ENCODE assay signal across 28 cellular contexts in genomic region chr14:64400829-64401459, GRCh38. TPM values are rescaled to one million over a fixed set of nuclear protein-coding genes. Genes with fewer than 3 reads are reported as not detected.
DNase-seq lines count a peak whose midpoint lies in the region; ATAC-seq, FAIRE-seq and TF ChIP-seq lines count a peak whose summit lies in the region.
"Had no signal": no experiment of that assay in that cellular context is flagged by ENCODE, and none has a peak within 500 bp of the region (broad histone marks: within the 10 kb centered on the region; RNA-seq: fewer than 3 reads in every experiment).

No MANE protein-coding gene starts in this region.

- no peaks in the 10 kb centered on the region for H3K9me3 Mint-ChIP-seq in activated CD8-positive, alpha-beta T cell treated with anti-CD3 and anti-CD28 coated beads, Interleukin-2, amount 10 ng/mL, durations not matched to agents 7 days and 5 days (ENCODE audit: insufficient read depth)
- no peaks in the 10 kb centered on the region for H3K9me3 Mint-ChIP-seq in activated CD8-positive, alpha-beta T cell treated with anti-CD3 and anti-CD28 coated beads for 36 hours
- H3K9me3 Mint-ChIP-seq: activated naive CD4-positive, alpha-beta T cell treated with anti-CD3 and anti-CD28 coated beads for 36 hours; activated T-cell treated with anti-CD3 and anti-CD28 coated beads, Interleukin-2, amount 50 U/mL, for 72 hours; CD8-positive, alpha-beta T cell; naive thymus-derived CD8-positive, alpha-beta T cell; stimulated activated naive CD8-positive, alpha-beta T cell treated with anti-CD3 and anti-CD28 coated beads, Interleukin-15, Interleukin-2, amounts not matched to agents 100 ng/mL and 50 ng/mL, for 24 hours had no signal

- FAIRE-seq in K562 (lab: Jason Lieb, UNC) = no peak
- no peak for FAIRE-seq in pancreas (lab: Jason Lieb, UNC)
- FAIRE-seq: colon, H54, small intestine had no signal

- no peak for TF ChIP-seq RAD21 in K562 (CRISPR knock-in tag; conservative IDR thresholded peaks at IDR 0.05 in 1 of 2, IDR thresholded peaks at IDR 0.05 in 1 of 2)

- no peaks in the 10 kb centered on the region; the same call in 1 of the 2 replicates for H4K20me1 ChIP-seq in K562 (replicated peaks; ENCODE audit: control insufficient read depth, insufficient read depth, low read length)

- no peak for TF ChIP-seq EP300 in K562 (IDR thresholded peaks at IDR 0.05; ENCODE audit: low read length)

- H3K27ac ChIP-seq in K562 (ENCODE audit: extremely low read depth, low read depth, low read length) (no peak overlapping the region), pancreas (no peak overlapping the region)
- H3K27ac ChIP-seq: brain microvascular endothelial cell, foreskin keratinocyte, SK-N-MC, thoracic aorta had no signal

- no peak overlapping the region for H3K4me2 ChIP-seq in K562 (ENCODE audit: insufficient read depth, low read length)

- BruUV-seq in K562 (replicated peaks; lab: Mats Ljungman, UMichigan) = TSS peak; percentile 27

- POLR2A ChIA-PET in activated CD8-positive, alpha-beta T cell treated with anti-CD3 and anti-CD28 coated beads, Interleukin-2, amount 10 ng/mL, durations not matched to agents 7 days and 5 days (lab: Charles Lee) = interaction anchor here (4.6 kb wide), 1 partner anchor 13 kb away, joined by 20 read pairs; the partner anchor contains the start of gene MTHFD1
- POLR2A ChIA-PET in activated CD8-positive, alpha-beta T cell treated with anti-CD3 and anti-CD28 coated beads for 36 hours (lab: Charles Lee) = interaction anchor here (0.7 kb wide), 1 partner anchor 59 kb away, joined by 4 read pairs; no protein-coding TSS in a partner anchor
- POLR2A ChIA-PET in K562 (lab: Yijun Ruan, JAX) = interaction anchor here (1.6 to 2.5 kb wide), 2 partner anchors 9 to 13 kb away, joined by 4 to 8 read pairs; partner anchors contain the start of gene MTHFD1

- 95% methylated on average over 6 of the region's 6 CpGs for WGBS in K562 (ENCODE audit: insufficient coverage, low coverage, missing lambda C conversion rate)
- 89 to 95% methylated on average over 6 of the region's 6 CpGs for WGBS in pancreas, 2 donors

- peaks cover 10% of the 10 kb centered on the region for H3K4me1 Mint-ChIP-seq in activated CD8-positive, alpha-beta T cell treated with anti-CD3 and anti-CD28 coated beads, Interleukin-2, amount 10 ng/mL, durations not matched to agents 7 days and 5 days (ENCODE audit: low read depth)
- peaks cover 11% of the 10 kb centered on the region for H3K4me1 Mint-ChIP-seq in activated CD8-positive, alpha-beta T cell treated with anti-CD3 and anti-CD28 coated beads for 36 hours (ENCODE audit: low read depth)

- H3K36me3 ChIP-seq in K562 (ENCODE audit: control insufficient read depth, insufficient read depth, low read length) = peaks cover 47% of the 10 kb centered on the region
- H3K36me3 ChIP-seq in pancreas = no peaks in the 10 kb centered on the region
- H3K36me3 ChIP-seq: brain microvascular endothelial cell had no signal

- in situ Hi-C loops in K562 (cut with MboI) = no loop called here

- no peak overlapping the region for H3K4me3 ChIP-seq in K562
- no peak overlapping the region for H3K4me3 ChIP-seq in pancreas
- H3K4me3 ChIP-seq: SK-N-MC, thoracic aorta had no signal

- DNase-seq in activated CD8-positive, alpha-beta T cell treated with anti-CD3 and anti-CD28 coated beads, Interleukin-2, amount 10 ng/mL, durations not matched to agents 7 days and 5 days = no peak
- no peak for DNase-seq in activated CD8-positive, alpha-beta T cell treated with anti-CD3 and anti-CD28 coated beads for 36 hours
- DNase-seq in K562 (ENCODE audit: extremely low read depth in 1 of 4, low spot score in 3 of 4) = no peak
- DNase-seq in left ventricle myocardium superior = no peak
- DNase-seq in pons (ENCODE audit: low spot score) = peak; percentile 18
- no peak for DNase-seq in NCI-H2171 (lab: John Stamatoyannopoulos, UW)
- DNase-seq in pancreas = no peak
- DNase-seq in iPS-NIHi7 (ENCODE audit: extremely low spot score) = no peak
- DNase-seq: 8988T; activated CD4-positive, alpha-beta T cell treated with anti-CD3 and anti-CD28 coated beads for 4 hours; activated naive CD4-positive, alpha-beta T cell treated with anti-CD3 and anti-CD28 coated beads for 36 hours; activated T-cell treated with anti-CD3 and anti-CD28 coated beads, Interleukin-2, amount 50 U/mL, for 72 hours; brain microvascular endothelial cell; CD8-positive, alpha-beta T cell; effector CD4-positive, alpha-beta T cell; foreskin keratinocyte; KBM-7; MM.1S; naive thymus-derived CD8-positive, alpha-beta T cell; NCI-H1417; NCI-H2081; occipital lobe; small intestine had no signal

- no peaks in the 10 kb centered on the region for H3K27me3 ChIP-seq in K562 (ENCODE audit: control insufficient read depth in 2 of 2, insufficient read depth in 2 of 2, low read length in 2 of 2)
- no peaks in the 10 kb centered on the region for H3K27me3 ChIP-seq in pancreas
- H3K27me3 ChIP-seq: brain microvascular endothelial cell, foreskin keratinocyte had no signal

- no peaks in the 10 kb centered on the region for H3K9me1 ChIP-seq in K562 (ENCODE audit: control insufficient read depth, insufficient read depth, low read length)

- no peak overlapping the region for H3K9ac ChIP-seq in K562 (ENCODE audit: insufficient read depth in 1 of 2, low read depth in 2 of 2, low read length in 2 of 2)

- no peak overlapping the region for H2AFZ ChIP-seq in K562 (ENCODE audit: low read depth, low read length)

- no peaks in the 10 kb centered on the region for H3K27me3 Mint-ChIP-seq in activated CD8-positive, alpha-beta T cell treated with anti-CD3 and anti-CD28 coated beads, Interleukin-2, amount 10 ng/mL, durations not matched to agents 7 days and 5 days (ENCODE audit: low read depth)
- no peaks in the 10 kb centered on the region for H3K27me3 Mint-ChIP-seq in activated CD8-positive, alpha-beta T cell treated with anti-CD3 and anti-CD28 coated beads for 36 hours
- H3K27me3 Mint-ChIP-seq: naive thymus-derived CD8-positive, alpha-beta T cell; stimulated activated naive CD8-positive, alpha-beta T cell treated with anti-CD3 and anti-CD28 coated beads, Interleukin-15, Interleukin-2, amounts not matched to agents 100 ng/mL and 50 ng/mL, for 24 hours had no signal

- TF ChIP-seq POLR2A in K562 (conservative IDR thresholded peaks at IDR 0.05) = no peak

- CTCF ChIA-PET in activated CD8-positive, alpha-beta T cell treated with anti-CD3 and anti-CD28 coated beads, Interleukin-2, amount 10 ng/mL, durations not matched to agents 7 days and 5 days (lab: Charles Lee) = interaction anchor here (0.9 to 1.2 kb wide), 4 partner anchors 9 to 63 kb away, joined by 3 to 4 read pairs (median 4); no protein-coding TSS in a partner anchor
- CTCF ChIA-PET in activated CD8-positive, alpha-beta T cell treated with anti-CD3 and anti-CD28 coated beads for 36 hours (lab: Charles Lee) = interaction anchor here (0.7 to 3.3 kb wide), 6 partner anchors 8 to 78 kb away, joined by 3 to 10 read pairs (median 3); no protein-coding TSS in a partner anchor
- CTCF ChIA-PET in K562 (lab: Yijun Ruan, JAX; ENCODE audit: low intra/inter-chr PET ratio) = no interaction called here

- H3K9me3 ChIP-seq in K562 (replicated peaks; ENCODE audit: control insufficient read depth, insufficient read depth, low read depth, low read length) (no peaks in the 10 kb centered on the region), pancreas (no peaks in the 10 kb centered on the region)
- H3K9me3 ChIP-seq: thoracic aorta had no signal

- TF ChIP-seq CTCF in activated CD8-positive, alpha-beta T cell treated with anti-CD3 and anti-CD28 coated beads for 36 hours (IDR thresholded peaks at IDR 0.05) = no peak
- TF ChIP-seq CTCF in K562 (IDR thresholded peaks at IDR 0.05 in 2 of 3, conservative IDR thresholded peaks at IDR 0.05 in 1 of 3; ENCODE audit: insufficient read depth in 2 of 3, low read depth in 1 of 3, low read length in 3 of 3) (no peak), pancreas (IDR thresholded peaks at IDR 0.05) (no peak)

- intact Hi-C loops in activated CD8-positive, alpha-beta T cell treated with anti-CD3 and anti-CD28 coated beads for 36 hours (cut with micrococcal nuclease) = no loop called here
- intact Hi-C loops in K562 (cut with micrococcal nuclease) = no loop called here
- intact Hi-C loops in left ventricle myocardium superior (cut with micrococcal nuclease) = no loop called here
- intact Hi-C loops in pancreas (cut with DNase I) = no loop called here

- peak overlapping the region; percentile 16 for H3K27ac Mint-ChIP-seq in activated CD8-positive, alpha-beta T cell treated with anti-CD3 and anti-CD28 coated beads, Interleukin-2, amount 10 ng/mL, durations not matched to agents 7 days and 5 days
- no peak overlapping the region for H3K27ac Mint-ChIP-seq in activated CD8-positive, alpha-beta T cell treated with anti-CD3 and anti-CD28 coated beads for 36 hours
- H3K27ac Mint-ChIP-seq: activated naive CD4-positive, alpha-beta T cell treated with anti-CD3 and anti-CD28 coated beads for 36 hours; activated T-cell treated with anti-CD3 and anti-CD28 coated beads, Interleukin-2, amount 50 U/mL, for 72 hours; CD8-positive, alpha-beta T cell; stimulated activated naive CD8-positive, alpha-beta T cell treated with anti-CD3 and anti-CD28 coated beads, Interleukin-15, Interleukin-2, amounts not matched to agents 100 ng/mL and 50 ng/mL, for 24 hours had no signal

- H3K36me3 Mint-ChIP-seq in activated CD8-positive, alpha-beta T cell treated with anti-CD3 and anti-CD28 coated beads, Interleukin-2, amount 10 ng/mL, durations not matched to agents 7 days and 5 days (ENCODE audit: low read depth) = peaks cover 42% of the 10 kb centered on the region
- peaks cover 40% of the 10 kb centered on the region for H3K36me3 Mint-ChIP-seq in activated CD8-positive, alpha-beta T cell treated with anti-CD3 and anti-CD28 coated beads for 36 hours (ENCODE audit: low read depth)

- H3K4me1 ChIP-seq in K562 (replicated peaks in 1 of 2; ENCODE audit: control insufficient read depth in 2 of 2, insufficient read depth in 2 of 2, low read length in 2 of 2) (no peaks in the 10 kb centered on the region), pancreas (peaks cover 0 to 6% (median 0%) of the 10 kb centered on the region in 3 donors)
- H3K4me1 ChIP-seq: foreskin keratinocyte had no signal

- peaks cover 59% of the 10 kb centered on the region for H3K79me2 ChIP-seq in K562 (ENCODE audit: control insufficient read depth, insufficient read depth, low read length)

- ATAC-seq in activated CD8-positive, alpha-beta T cell treated with anti-CD3 and anti-CD28 coated beads, Interleukin-2, amount 10 ng/mL, durations not matched to agents 7 days and 5 days = no peak
- no peak for ATAC-seq in activated CD8-positive, alpha-beta T cell treated with anti-CD3 and anti-CD28 coated beads for 36 hours
- ATAC-seq in K562 = no peak
- ATAC-seq in left ventricle myocardium superior = peak; percentile 69
- no peak for ATAC-seq in pancreas
- ATAC-seq: activated T-cell treated with anti-CD3 and anti-CD28 coated beads, Interleukin-2, amount 50 U/mL, for 72 hours; CD8-positive, alpha-beta T cell; foreskin keratinocyte; naive thymus-derived CD8-positive, alpha-beta T cell had no signal

- H3K4me3 Mint-ChIP-seq in activated CD8-positive, alpha-beta T cell treated with anti-CD3 and anti-CD28 coated beads, Interleukin-2, amount 10 ng/mL, durations not matched to agents 7 days and 5 days = no peak overlapping the region
- H3K4me3 Mint-ChIP-seq in activated CD8-positive, alpha-beta T cell treated with anti-CD3 and anti-CD28 coated beads for 36 hours = no peak overlapping the region
- H3K4me3 Mint-ChIP-seq: activated naive CD4-positive, alpha-beta T cell treated with anti-CD3 and anti-CD28 coated beads for 36 hours; activated T-cell treated with anti-CD3 and anti-CD28 coated beads, Interleukin-2, amount 50 U/mL, for 72 hours; CD8-positive, alpha-beta T cell; naive thymus-derived CD8-positive, alpha-beta T cell; stimulated activated naive CD8-positive, alpha-beta T cell treated with anti-CD3 and anti-CD28 coated beads, Interleukin-15, Interleukin-2, amounts not matched to agents 100 ng/mL and 50 ng/mL, for 24 hours had no signal

RNA-seq across cellular contexts. Expression of gene MTHFD1, which starts 12.8 kb away (rescaled TPM):
- 100 to 1,000 TPM; 231 to 238 TPM for total RNA-seq in activated CD8-positive, alpha-beta T cell treated with anti-CD3 and anti-CD28 coated beads, Interleukin-2, amount 10 ng/mL, durations not matched to agents 7 days and 5 days
- total RNA-seq in activated CD8-positive, alpha-beta T cell treated with anti-CD3 and anti-CD28 coated beads for 36 hours = 100 to 1,000 TPM; 237 to 241 TPM
- total RNA-seq in K562 (2011; cell fraction: chromatin; rRNA removed; ENCODE audit: low replicate concordance) = 169 and 171 TPM in 2 replicates
- 83.2 and 83.8 TPM in 2 replicates for total RNA-seq in K562 (2011; cell fraction: nucleolus; rRNA removed)
- 85.4 and 89.0 TPM in 2 replicates for total RNA-seq in K562 (2011; cell fraction: nucleoplasm; rRNA removed)
- total RNA-seq in K562 (2014; rRNA removed) (93.9 and 117 TPM in 2 replicates), K562 (2014; rRNA removed; fragmentation: Illumina TruSeq; extraction: Trizol) (81.4 and 85.0 TPM in 2 replicates), K562 (2015; rRNA removed; fragmentation: Illumina TruSeq; extraction: Trizol) (79.2 and 82.3 TPM in 2 replicates), K562 (2021) (158 and 161 TPM in 2 replicates), left ventricle myocardium superior (60.6 TPM), pancreas (10 to 100 TPM; 31.6 to 53.9 (median 40.3) TPM)
- polyA plus RNA-seq in K562 (2011; rRNA removed) (58.4 and 66.7 TPM in 2 replicates), K562 (2014; fragmentation: Illumina TruSeq; extraction: Trizol) (130 and 153 TPM in 2 replicates), K562 (2014; fragmentation: Nextera tagmentation; extraction: Ambion mirVana) (100 to 1,000 TPM in 1 of 2 experiments, 10 to 100 TPM in 1; 90.9 to 147 TPM), K562 (2014; rRNA removed) (84.6 and 98.8 TPM in 2 replicates), pancreas (10 to 100 TPM; 16.4 to 21.8 TPM)
- 40.8 and 44.5 TPM in 2 replicates for polyA plus RNA-seq in K562 (2011; cell fraction: cytosol; rRNA removed)
- polyA plus RNA-seq in K562 (2011; cell fraction: nucleus; rRNA removed) = 68.4 and 70.6 TPM in 2 replicates
- 85.3 and 125 TPM in 2 replicates for polyA plus RNA-seq in K562 (2012)
- 134 and 150 TPM in 2 replicates for polyA minus RNA-seq in K562 (2011; rRNA and poly(A)+ RNA removed)
- polyA minus RNA-seq in K562 (2011; cell fraction: cytosol; rRNA and poly(A)+ RNA removed) = 106 and 120 TPM in 2 replicates
- 41.2 and 61.8 TPM in 2 replicates for polyA minus RNA-seq in K562 (2011; cell fraction: nucleus; rRNA and poly(A)+ RNA removed)
